In the genomic region with DNA sequence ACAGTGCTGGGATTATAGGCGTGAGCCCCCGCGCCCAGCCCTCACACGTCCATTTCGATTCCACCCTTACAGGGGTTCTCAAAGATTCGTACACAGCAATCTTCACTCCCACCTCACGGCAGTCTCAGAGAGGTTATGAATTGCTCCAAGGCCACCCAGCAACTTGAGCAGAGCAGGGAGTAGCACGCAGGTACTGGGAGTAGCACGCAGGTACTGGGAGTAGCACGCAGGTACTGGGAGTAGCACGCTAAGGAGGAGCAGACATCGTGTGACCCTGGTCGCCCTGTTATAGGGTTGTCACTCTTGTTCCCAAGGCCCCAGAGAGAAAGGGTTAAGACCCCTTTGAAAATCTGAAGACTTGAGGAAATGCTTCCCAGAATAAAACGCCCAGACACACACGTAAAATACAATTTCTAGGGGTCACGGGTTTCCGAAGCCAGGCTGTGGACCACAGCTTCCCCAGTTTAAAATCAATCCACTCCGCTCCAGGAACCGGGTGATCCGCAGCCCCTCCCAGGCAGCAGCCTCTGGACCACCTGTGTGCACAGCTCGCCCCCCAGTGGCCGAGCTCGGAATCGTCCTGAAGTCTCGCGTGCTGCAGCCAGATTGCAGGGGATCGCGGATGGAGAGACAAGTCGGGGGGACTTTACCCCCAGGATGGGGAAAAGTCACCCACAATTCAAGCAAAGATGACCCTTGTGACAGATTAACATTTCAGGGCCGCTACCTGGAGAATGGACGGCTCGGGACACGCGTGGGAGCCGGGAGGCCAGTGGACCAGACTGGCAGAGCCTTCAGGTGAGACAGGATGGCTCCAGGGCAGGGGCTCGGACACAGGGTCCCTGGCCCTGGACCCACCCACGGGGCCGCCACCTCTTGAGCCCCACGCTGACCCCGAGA, we compare ENCODE assay signal across 1 cellular context.
TF ChIP-seq lines count a peak whose summit lies in the region.

No MANE protein-coding gene starts in this region.

TF ChIP-seq in HepG2, 621 proteins besides CTCF, POLR2A, EP300 and RAD21 (continued from another document and continues in another):
- TF ChIP-seq REXO4 (CRISPR knock-in tag; IDR thresholded peaks at IDR 0.05; ENCODE audit: borderline replicate concordance), result no peak
- TF ChIP-seq TBP (CRISPR knock-in tag; IDR thresholded peaks at IDR 0.05), result no peak
- TF ChIP-seq, protein P1, sequence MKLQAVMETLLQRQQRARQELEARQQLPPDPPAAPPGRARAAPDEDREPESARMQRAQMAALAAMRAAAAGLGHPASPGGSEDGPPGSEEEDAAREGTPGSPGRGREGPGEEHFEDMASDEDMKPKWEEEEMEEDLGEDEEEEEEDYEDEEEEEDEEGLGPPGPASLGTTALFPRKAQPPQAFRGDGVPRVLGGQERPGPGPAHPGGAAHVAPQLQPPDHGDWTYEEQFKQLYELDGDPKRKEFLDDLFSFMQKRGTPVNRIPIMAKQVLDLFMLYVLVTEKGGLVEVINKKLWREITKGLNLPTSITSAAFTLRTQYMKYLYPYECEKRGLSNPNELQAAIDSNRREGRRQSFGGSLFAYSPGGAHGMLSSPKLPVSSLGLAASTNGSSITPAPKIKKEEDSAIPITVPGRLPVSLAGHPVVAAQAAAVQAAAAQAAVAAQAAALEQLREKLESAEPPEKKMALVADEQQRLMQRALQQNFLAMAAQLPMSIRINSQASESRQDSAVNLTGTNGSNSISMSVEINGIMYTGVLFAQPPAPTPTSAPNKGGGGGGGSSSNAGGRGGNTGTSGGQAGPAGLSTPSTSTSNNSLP (IDR thresholded peaks at IDR 0.05; ENCODE audit: low read depth, low read length), result no peak
- peak; percentile 81 for TF ChIP-seq ZMYM3 (CRISPR knock-in tag; IDR thresholded peaks at IDR 0.05)
- TF ChIP-seq, protein P2, sequence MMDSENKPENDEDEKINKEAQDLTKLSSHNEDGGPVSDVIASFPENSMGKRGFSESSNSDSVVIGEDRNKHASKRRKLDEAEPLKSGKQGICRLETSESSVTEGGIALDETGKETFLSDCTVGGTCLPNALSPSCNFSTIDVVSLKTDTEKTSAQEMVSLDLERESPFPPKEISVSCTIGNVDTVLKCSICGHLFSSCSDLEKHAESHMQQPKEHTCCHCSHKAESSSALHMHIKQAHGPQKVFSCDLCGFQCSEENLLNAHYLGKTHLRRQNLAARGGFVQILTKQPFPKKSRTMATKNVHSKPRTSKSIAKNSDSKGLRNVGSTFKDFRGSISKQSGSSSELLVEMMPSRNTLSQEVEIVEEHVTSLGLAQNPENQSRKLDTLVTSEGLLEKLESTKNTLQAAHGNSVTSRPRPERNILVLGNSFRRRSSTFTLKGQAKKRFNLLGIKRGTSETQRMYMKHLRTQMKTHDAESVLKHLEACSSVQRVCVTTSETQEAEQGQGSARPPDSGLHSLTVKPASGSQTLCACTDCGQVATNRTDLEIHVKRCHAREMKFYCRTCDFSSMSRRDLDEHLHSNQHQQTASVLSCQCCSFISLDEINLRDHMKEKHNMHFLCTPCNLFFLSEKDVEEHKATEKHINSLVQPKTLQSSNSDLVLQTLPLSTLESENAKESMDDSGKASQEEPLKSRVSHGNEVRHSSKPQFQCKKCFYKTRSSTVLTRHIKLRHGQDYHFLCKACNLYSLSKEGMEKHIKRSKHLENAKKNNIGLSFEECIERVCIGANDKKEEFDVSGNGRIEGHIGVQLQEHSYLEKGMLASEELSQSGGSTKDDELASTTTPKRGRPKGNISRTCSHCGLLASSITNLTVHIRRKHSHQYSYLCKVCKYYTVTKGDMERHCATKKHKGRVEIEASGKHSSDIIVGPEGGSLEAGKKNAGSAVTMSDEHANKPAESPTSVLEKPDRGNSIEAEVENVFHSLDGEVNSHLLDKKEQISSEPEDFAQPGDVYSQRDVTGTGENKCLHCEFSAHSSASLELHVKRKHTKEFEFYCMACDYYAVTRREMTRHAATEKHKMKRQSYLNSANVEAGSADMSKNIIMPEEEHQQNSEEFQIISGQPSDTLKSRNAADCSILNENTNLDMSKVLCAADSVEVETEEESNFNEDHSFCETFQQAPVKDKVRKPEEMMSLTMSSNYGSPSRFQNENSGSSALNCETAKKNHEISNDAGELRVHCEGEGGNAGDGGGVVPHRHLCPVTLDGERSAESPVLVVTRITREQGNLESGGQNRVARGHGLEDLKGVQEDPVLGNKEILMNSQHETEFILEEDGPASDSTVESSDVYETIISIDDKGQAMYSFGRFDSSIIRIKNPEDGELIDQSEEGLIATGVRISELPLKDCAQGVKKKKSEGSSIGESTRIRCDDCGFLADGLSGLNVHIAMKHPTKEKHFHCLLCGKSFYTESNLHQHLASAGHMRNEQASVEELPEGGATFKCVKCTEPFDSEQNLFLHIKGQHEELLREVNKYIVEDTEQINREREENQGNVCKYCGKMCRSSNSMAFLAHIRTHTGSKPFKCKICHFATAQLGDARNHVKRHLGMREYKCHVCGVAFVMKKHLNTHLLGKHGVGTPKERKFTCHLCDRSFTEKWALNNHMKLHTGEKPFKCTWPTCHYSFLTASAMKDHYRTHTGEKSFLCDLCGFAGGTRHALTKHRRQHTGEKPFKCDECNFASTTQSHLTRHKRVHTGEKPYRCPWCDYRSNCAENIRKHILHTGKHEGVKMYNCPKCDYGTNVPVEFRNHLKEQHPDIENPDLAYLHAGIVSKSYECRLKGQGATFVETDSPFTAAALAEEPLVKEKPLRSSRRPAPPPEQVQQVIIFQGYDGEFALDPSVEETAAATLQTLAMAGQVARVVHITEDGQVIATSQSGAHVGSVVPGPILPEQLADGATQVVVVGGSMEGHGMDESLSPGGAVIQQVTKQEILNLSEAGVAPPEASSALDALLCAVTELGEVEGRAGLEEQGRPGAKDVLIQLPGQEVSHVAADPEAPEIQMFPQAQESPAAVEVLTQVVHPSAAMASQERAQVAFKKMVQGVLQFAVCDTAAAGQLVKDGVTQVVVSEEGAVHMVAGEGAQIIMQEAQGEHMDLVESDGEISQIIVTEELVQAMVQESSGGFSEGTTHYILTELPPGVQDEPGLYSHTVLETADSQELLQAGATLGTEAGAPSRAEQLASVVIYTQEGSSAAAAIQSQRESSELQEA (CRISPR knock-in tag; IDR thresholded peaks at IDR 0.05; ENCODE audit: not compliant biosample characterization), result no peak
- no peak for TF ChIP-seq ZBTB20 (CRISPR knock-in tag; IDR thresholded peaks at IDR 0.05; ENCODE audit: borderline replicate concordance, low read depth)
- no peak for TF ChIP-seq NONO (IDR thresholded peaks at IDR 0.05)
- TF ChIP-seq NONO (CRISPR knock-in tag; conservative IDR thresholded peaks at IDR 0.05), result no peak
- no peak for TF ChIP-seq PBX3 (CRISPR knock-in tag; IDR thresholded peaks at IDR 0.05; ENCODE audit: borderline replicate concordance)
- TF ChIP-seq PPARG (CRISPR knock-in tag; conservative IDR thresholded peaks at IDR 0.05), result 0 out of 2 replicates have a peak, but pooled peaks have one; percentile 9
- TF ChIP-seq CBX1 (IDR thresholded peaks at IDR 0.05; ENCODE audit: low read depth), result no peak
- TF ChIP-seq ZNF788 (CRISPR knock-in tag; IDR thresholded peaks at IDR 0.05; ENCODE audit: borderline replicate concordance), result peak; percentile 45; the same call in 1 of the 2 replicates
- TF ChIP-seq POLR2AphosphoS2 (IDR thresholded peaks at IDR 0.05; ENCODE audit: low read depth, low read length), result no peak
- no peak for TF ChIP-seq NAIF1 (CRISPR knock-in tag; IDR thresholded peaks at IDR 0.05; ENCODE audit: borderline replicate concordance)
- TF ChIP-seq, protein P3, sequence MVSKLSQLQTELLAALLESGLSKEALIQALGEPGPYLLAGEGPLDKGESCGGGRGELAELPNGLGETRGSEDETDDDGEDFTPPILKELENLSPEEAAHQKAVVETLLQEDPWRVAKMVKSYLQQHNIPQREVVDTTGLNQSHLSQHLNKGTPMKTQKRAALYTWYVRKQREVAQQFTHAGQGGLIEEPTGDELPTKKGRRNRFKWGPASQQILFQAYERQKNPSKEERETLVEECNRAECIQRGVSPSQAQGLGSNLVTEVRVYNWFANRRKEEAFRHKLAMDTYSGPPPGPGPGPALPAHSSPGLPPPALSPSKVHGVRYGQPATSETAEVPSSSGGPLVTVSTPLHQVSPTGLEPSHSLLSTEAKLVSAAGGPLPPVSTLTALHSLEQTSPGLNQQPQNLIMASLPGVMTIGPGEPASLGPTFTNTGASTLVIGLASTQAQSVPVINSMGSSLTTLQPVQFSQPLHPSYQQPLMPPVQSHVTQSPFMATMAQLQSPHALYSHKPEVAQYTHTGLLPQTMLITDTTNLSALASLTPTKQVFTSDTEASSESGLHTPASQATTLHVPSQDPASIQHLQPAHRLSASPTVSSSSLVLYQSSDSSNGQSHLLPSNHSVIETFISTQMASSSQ (IDR thresholded peaks at IDR 0.05; ENCODE audit: low read depth), result no peak
- TF ChIP-seq, protein P3 (CRISPR knock-in tag; IDR thresholded peaks at IDR 0.05; ENCODE audit: borderline replicate concordance), result no peak
- no peak for TF ChIP-seq ZNF337 (CRISPR knock-in tag; IDR thresholded peaks at IDR 0.05; ENCODE audit: borderline replicate concordance, low read depth)
- TF ChIP-seq ZNF639 (CRISPR knock-in tag; conservative IDR thresholded peaks at IDR 0.05), result no peak
- no peak for TF ChIP-seq ZNF160 (CRISPR knock-in tag; IDR thresholded peaks at IDR 0.05)
- TF ChIP-seq NR0B2 (CRISPR knock-in tag; IDR thresholded peaks at IDR 0.05), result no peak
- TF ChIP-seq ZNF10 (CRISPR knock-in tag; IDR thresholded peaks at IDR 0.05; ENCODE audit: borderline replicate concordance, low read depth), result no peak
- TF ChIP-seq PTBP1 (IDR thresholded peaks at IDR 0.05; ENCODE audit: low read depth, low read length, poor library complexity, severe bottlenecking), result peak; percentile 35
- TF ChIP-seq ZSCAN29 (CRISPR knock-in tag; conservative IDR thresholded peaks at IDR 0.05), result no peak
- TF ChIP-seq DNMT3B (CRISPR knock-in tag; conservative IDR thresholded peaks at IDR 0.05), result no peak
- no peak for TF ChIP-seq ZNF546 (CRISPR knock-in tag; conservative IDR thresholded peaks at IDR 0.05)
- no peak for TF ChIP-seq ZNF235 (CRISPR knock-in tag; IDR thresholded peaks at IDR 0.05; ENCODE audit: borderline replicate concordance)
- no peak for TF ChIP-seq ZNF564 (CRISPR knock-in tag; IDR thresholded peaks at IDR 0.05)
- TF ChIP-seq NFYC (CRISPR knock-in tag; IDR thresholded peaks at IDR 0.05), result no peak
- TF ChIP-seq BRF2 (CRISPR knock-in tag; IDR thresholded peaks at IDR 0.05), result no peak
- TF ChIP-seq, protein P4, sequence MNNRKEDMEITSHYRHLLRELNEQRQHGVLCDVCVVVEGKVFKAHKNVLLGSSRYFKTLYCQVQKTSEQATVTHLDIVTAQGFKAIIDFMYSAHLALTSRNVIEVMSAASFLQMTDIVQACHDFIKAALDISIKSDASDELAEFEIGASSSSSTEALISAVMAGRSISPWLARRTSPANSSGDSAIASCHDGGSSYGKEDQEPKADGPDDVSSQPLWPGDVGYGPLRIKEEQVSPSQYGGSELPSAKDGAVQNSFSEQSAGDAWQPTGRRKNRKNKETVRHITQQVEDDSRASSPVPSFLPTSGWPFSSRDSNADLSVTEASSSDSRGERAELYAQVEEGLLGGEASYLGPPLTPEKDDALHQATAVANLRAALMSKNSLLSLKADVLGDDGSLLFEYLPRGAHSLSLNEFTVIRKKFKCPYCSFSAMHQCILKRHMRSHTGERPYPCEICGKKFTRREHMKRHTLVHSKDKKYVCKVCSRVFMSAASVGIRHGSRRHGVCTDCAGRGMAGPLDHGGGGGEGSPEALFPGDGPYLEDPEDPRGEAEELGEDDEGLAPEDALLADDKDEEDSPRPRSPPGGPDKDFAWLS (CRISPR knock-in tag; IDR thresholded peaks at IDR 0.05; ENCODE audit: borderline replicate concordance), result no peak
- TF ChIP-seq PAF1 (CRISPR knock-in tag; IDR thresholded peaks at IDR 0.05), result no peak
